1 cellular context compared by ENCODE assay signal in genomic region chr17:7583253-7584109, GRCh38.
TF ChIP-seq lines count a peak whose summit lies in the region.

Gene MPDU1, plus strand, starts transcription at chr17:7583852. Its CDS starts 11 bp downstream, at chr17:7583863.

TF ChIP-seq in K562, 482 proteins besides CTCF, POLR2A, EP300 and RAD21 (continued from another document and continues in another):
- TF ChIP-seq MGA (IDR thresholded peaks at IDR 0.05) (peak; percentile 98), TBL1XR1 (IDR thresholded peaks at IDR 0.05; ENCODE audit: low read length in 2 of 2) (0 out of 4 replicates have a peak, but pooled peaks of 1 of the 2 experiments have one; percentile 19), ZNF408 (CRISPR knock-in tag; IDR thresholded peaks at IDR 0.05; ENCODE audit: low read depth) (no peak), REST (CRISPR knock-in tag; IDR thresholded peaks at IDR 0.05; ENCODE audit: low read depth) (no peak), ZNF699 (CRISPR knock-in tag; IDR thresholded peaks at IDR 0.05; ENCODE audit: insufficient replicate concordance) (no peak), PURB (CRISPR knock-in tag; IDR thresholded peaks at IDR 0.05; ENCODE audit: low read depth) (no peak), CBX8 (IDR thresholded peaks at IDR 0.05; ENCODE audit: borderline replicate concordance, extremely low read depth, low read depth, low read length, poor library complexity, severe bottlenecking) (no peak), RBM17 (IDR thresholded peaks at IDR 0.05; ENCODE audit: borderline replicate concordance, low read depth, low read length) (no peak), SAFB2 (IDR thresholded peaks at IDR 0.05; ENCODE audit: borderline replicate concordance, low read depth, low read length, severe bottlenecking) (no peak), BRF1 (IDR thresholded peaks at IDR 0.05; ENCODE audit: borderline replicate concordance, extremely low read depth, insufficient read length) (no peak), ZNF318 (IDR thresholded peaks at IDR 0.05; ENCODE audit: borderline replicate concordance in 1 of 2, low read depth in 1 of 2) (peak in 1 of 2 experiments; percentile 41; a peak in 1 of 4 replicates), ZNF280A (IDR thresholded peaks at IDR 0.05; ENCODE audit: low read depth, partially characterized antibody) (no peak), POLR2B (IDR thresholded peaks at IDR 0.05; ENCODE audit: low read depth, partially characterized antibody) (peak; percentile 80), MCM7 (IDR thresholded peaks at IDR 0.05) (no peak), MEF2D (tag; conservative IDR thresholded peaks at IDR 0.05; ENCODE audit: low read depth) (peak; percentile 57; the same call in 1 of the 2 replicates), HIVEP1 (CRISPR knock-in tag; IDR thresholded peaks at IDR 0.05) (no peak), RFX1 (IDR thresholded peaks at IDR 0.05) (no peak), ATF6 (CRISPR knock-in tag; IDR thresholded peaks at IDR 0.05) (peak; percentile 17; the same call in 1 of the 2 replicates), ZNF277 (CRISPR knock-in tag; IDR thresholded peaks at IDR 0.05; ENCODE audit: borderline replicate concordance) (no peak), ELF1 (tag; IDR thresholded peaks at IDR 0.05) (peak; percentile 96)
